In the genomic region with DNA sequence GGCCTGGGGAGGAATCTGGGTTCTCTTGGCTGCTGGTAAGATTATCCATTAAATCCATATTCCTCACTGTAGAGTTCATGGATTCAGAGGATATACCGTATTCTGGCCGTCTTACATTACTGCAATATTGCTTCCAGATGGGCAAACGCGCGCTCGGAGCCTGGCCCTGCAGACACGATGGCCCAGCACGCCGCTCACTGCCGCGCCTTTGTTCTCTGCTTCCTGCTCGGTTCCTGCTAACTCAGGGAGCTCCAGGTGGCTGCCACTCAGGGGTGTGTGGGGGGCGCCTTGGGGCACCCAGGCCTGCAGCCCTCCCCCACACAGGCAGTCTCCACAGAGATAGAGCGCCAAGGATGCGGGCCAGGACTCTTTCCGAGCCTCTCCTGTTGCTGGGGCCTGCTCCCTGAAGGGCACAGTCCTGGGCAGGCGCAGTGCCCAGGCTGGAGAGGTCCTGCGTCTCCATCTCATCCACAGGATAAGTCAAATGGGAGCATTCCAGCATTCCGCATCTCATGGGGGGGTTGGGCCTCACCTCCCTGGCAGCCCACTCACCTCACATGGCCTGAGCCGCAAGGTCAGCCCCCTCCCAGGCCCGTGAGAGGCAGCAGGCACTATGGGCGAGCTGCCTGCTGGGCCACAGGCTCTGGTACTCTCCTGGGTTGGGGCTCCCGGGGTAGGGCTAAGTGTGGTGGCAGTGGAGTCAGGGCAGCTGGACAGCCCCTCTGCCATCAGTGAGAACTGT, we compare ENCODE assay signal across 1 cellular context.
TF ChIP-seq lines count a peak whose summit lies in the region.

No MANE protein-coding gene starts in this region.

TF ChIP-seq in SK-N-SH, 30 proteins besides CTCF, POLR2A, EP300 and RAD21 (continued from another document):
- TF ChIP-seq RCOR1 (IDR thresholded peaks at IDR 0.05; ENCODE audit: low read length) (no peak), NRF1 (IDR thresholded peaks at IDR 0.05; ENCODE audit: low read depth, low read length) (no peak), POLR2AphosphoS5 (IDR thresholded peaks at IDR 0.05; ENCODE audit: low read depth, low read length) (no peak), TAF1 (IDR thresholded peaks at IDR 0.05; ENCODE audit: borderline replicate concordance, low read depth, low read length) (no peak)
